26 cellular contexts compared by ENCODE assay signal in genomic region chr12:53604581-53604980, GRCh38. TPM values are rescaled to one million over a fixed set of nuclear protein-coding genes. Genes with fewer than 3 reads are reported as not detected.
DNase-seq lines count a peak whose midpoint lies in the region; ATAC-seq, FAIRE-seq and TF ChIP-seq lines count a peak whose summit lies in the region.
"Had no signal": no experiment of that assay in that cellular context is flagged by ENCODE, and none has a peak within 500 bp of the region (broad histone marks: within the 10 kb centered on the region; RNA-seq: fewer than 3 reads in every experiment).

No MANE protein-coding gene starts in this region.

- H3K9ac ChIP-seq in BLaER1 (no peak overlapping the region), K562 (ENCODE audit: insufficient read depth in 1 of 2, low read depth in 2 of 2, low read length in 2 of 2) (no peak overlapping the region), neural cell (ENCODE audit: low read length) (peak overlapping the region; percentile 51)
- H3K9ac ChIP-seq: GM23248 had no signal

- no peaks in the 10 kb centered on the region for H3K9me1 ChIP-seq in K562 (ENCODE audit: control insufficient read depth, insufficient read depth, low read length)

- H3K79me2 ChIP-seq in K562 (ENCODE audit: control insufficient read depth, insufficient read depth, low read length): peaks cover 24% of the 10 kb centered on the region; the same call in 2 of the 3 replicates
- peaks cover 32% of the 10 kb centered on the region for H3K79me2 ChIP-seq in neural cell (replicated peaks; ENCODE audit: insufficient read depth, low read length)

- no peak for TF ChIP-seq POLR2A in K562 (conservative IDR thresholded peaks at IDR 0.05)

- H3K36me3 ChIP-seq in BLaER1 (peaks cover 22% of the 10 kb centered on the region), HEK293 (ENCODE audit: control insufficient read depth in 2 of 2, insufficient read depth in 1 of 2, low read length in 2 of 2) (no peaks in the 10 kb centered on the region; a peak in 1 of 3 replicates), K562 (ENCODE audit: control insufficient read depth, insufficient read depth, low read length) (peaks cover 8% of the 10 kb centered on the region), neural cell (ENCODE audit: insufficient read depth, low read length) (no peaks in the 10 kb centered on the region)

- TF ChIP-seq RAD21 in K562 (CRISPR knock-in tag; conservative IDR thresholded peaks at IDR 0.05 in 1 of 2, IDR thresholded peaks at IDR 0.05 in 1 of 2) (no peak), neural cell (conservative IDR thresholded peaks at IDR 0.05) (no peak)

- H3K27ac ChIP-seq in BLaER1 (0 out of 2 replicates have a peak overlapping the region, but pooled peaks have one; percentile 44), HEK293 (ENCODE audit: extremely low read depth, low read depth, low read length) (no peak overlapping the region), K562 (ENCODE audit: extremely low read depth, low read depth, low read length) (no peak overlapping the region), neural cell (ENCODE audit: low read length) (peak overlapping the region; percentile 87)
- H3K27ac ChIP-seq: A549, GM23248, RWPE1 had no signal

- no peak overlapping the region for H2AFZ ChIP-seq in K562 (ENCODE audit: low read depth, low read length)
- H2AFZ ChIP-seq in neural cell (ENCODE audit: low read depth, low read length): no peak overlapping the region
- H2AFZ ChIP-seq: GM23248 had no signal

- in situ Hi-C loops in K562 (cut with MboI): no loop called here

- no peak for DNase-seq in K562 (ENCODE audit: extremely low read depth in 1 of 4, low spot score in 3 of 4)
- DNase-seq in NCI-H187 treated with DMSO at 0.1 percent for 48 hours (lab: John Stamatoyannopoulos, UW): no peak
- no peak for DNase-seq in posterior cingulate gyrus
- no peak for DNase-seq in posterior vena cava (ENCODE audit: low spot score)
- DNase-seq: AML-193; Caco-2; CD8-positive, alpha-beta T cell; GF-D8; GM23248; H9; HFFc6; MV-4-11; NCI-H1105; NCI-H1436 treated with DMSO at 0.1 percent for 48 hours; NCI-H1930; NCI-H2107; NCI-H2227 treated with DMSO at 0.1 percent for 48 hours; NCI-H526 treated with DMSO at 0.1 percent for 48 hours; SHP77; T-helper 1 cell had no signal

- TF ChIP-seq EP300 in K562 (IDR thresholded peaks at IDR 0.05; ENCODE audit: low read length): no peak
- TF ChIP-seq EP300 in neural cell (conservative IDR thresholded peaks at IDR 0.05; ENCODE audit: poor library complexity, severe bottlenecking): no peak

- no peak for FAIRE-seq in K562 (lab: Jason Lieb, UNC)
- FAIRE-seq: A549, GM12892 had no signal

- no TSS peak for BruUV-seq in K562 (replicated peaks; lab: Mats Ljungman, UMichigan)

- intact Hi-C loops in K562 (cut with micrococcal nuclease): no loop called here
- intact Hi-C loops in posterior cingulate gyrus (cut with DNase I): loop anchor here (5.0 kb wide), 1 partner anchor 73 kb away; the partner anchor contains the start of gene ATP5MC2
- intact Hi-C loops in posterior vena cava (cut with DNase I): no loop called here

- ATAC-seq in K562: no peak
- ATAC-seq: A549; CD8-positive, alpha-beta T cell had no signal

- no peaks in the 10 kb centered on the region for H3K27me3 ChIP-seq in BLaER1
- H3K27me3 ChIP-seq in K562 (ENCODE audit: control insufficient read depth in 2 of 2, insufficient read depth in 2 of 2, low read length in 2 of 2): no peaks in the 10 kb centered on the region
- no peaks in the 10 kb centered on the region for H3K27me3 ChIP-seq in neural cell (ENCODE audit: insufficient read depth, low read depth, low read length)

- H3K4me1 ChIP-seq in BLaER1 (peaks cover 41% of the 10 kb centered on the region), HEK293 (ENCODE audit: control insufficient read depth, insufficient read depth, low read length) (peaks cover 16% of the 10 kb centered on the region), K562 (replicated peaks in 1 of 2; ENCODE audit: control insufficient read depth in 2 of 2, insufficient read depth in 2 of 2, low read length in 2 of 2) (no peaks in the 10 kb centered on the region)
- H3K4me1 ChIP-seq: A549, Caco-2 had no signal

- no peak for TF ChIP-seq CTCF in HEK293 (tag by site-specific recombination; IDR thresholded peaks at IDR 0.05)
- no peak for TF ChIP-seq CTCF in K562 (IDR thresholded peaks at IDR 0.05 in 2 of 3, conservative IDR thresholded peaks at IDR 0.05 in 1 of 3; ENCODE audit: insufficient read depth in 2 of 3, low read depth in 1 of 3, low read length in 3 of 3)
- no peak for TF ChIP-seq CTCF in neural cell (IDR thresholded peaks at IDR 0.05; ENCODE audit: poor library complexity, severe bottlenecking)

- no peak overlapping the region for H3K4me3 ChIP-seq in BLaER1
- no peak overlapping the region for H3K4me3 ChIP-seq in HEK293 (ENCODE audit: low read depth, low read length)
- H3K4me3 ChIP-seq in K562: no peak overlapping the region
- H3K4me3 ChIP-seq in neural cell (ENCODE audit: low read length): no peak overlapping the region
- H3K4me3 ChIP-seq: A549, GM23248 had no signal

- H3F3A ChIP-seq in neural cell (ENCODE audit: insufficient read depth, low read length, poor library complexity, severe bottlenecking): no peaks in the 10 kb centered on the region

- H3K9me3 ChIP-seq in BLaER1: no peaks in the 10 kb centered on the region
- no peaks in the 10 kb centered on the region for H3K9me3 ChIP-seq in HEK293 (ENCODE audit: control insufficient read depth, insufficient read depth, low read depth, low read length)
- H3K9me3 ChIP-seq in K562 (replicated peaks; ENCODE audit: control insufficient read depth, insufficient read depth, low read depth, low read length): no peaks in the 10 kb centered on the region
- H3K9me3 ChIP-seq in neural cell (ENCODE audit: low read length): no peaks in the 10 kb centered on the region
- H3K9me3 ChIP-seq: A549, Caco-2 had no signal

- H4K20me1 ChIP-seq in BLaER1 (no peaks in the 10 kb centered on the region), K562 (replicated peaks; ENCODE audit: control insufficient read depth, insufficient read depth, low read length) (no peaks in the 10 kb centered on the region; the same call in 1 of the 2 replicates), neural cell (ENCODE audit: insufficient read depth) (no peaks in the 10 kb centered on the region)

- POLR2A ChIA-PET in HEK293 (lab: Yijun Ruan, JAX) (no interaction called here), K562 (lab: Yijun Ruan, JAX) (no interaction called here)

- no peaks in the 10 kb centered on the region for H3K9me2 ChIP-seq in neural cell (ENCODE audit: insufficient read depth, low read length)

- no peak overlapping the region for H3K4me2 ChIP-seq in BLaER1
- H3K4me2 ChIP-seq in K562 (ENCODE audit: insufficient read depth, low read length): no peak overlapping the region
- H3K4me2 ChIP-seq in neural cell (ENCODE audit: low read length): no peak overlapping the region
- H3K4me2 ChIP-seq: A549 had no signal

- CTCF ChIA-PET in HEK293 (lab: Yijun Ruan, JAX): interaction anchor here (0.6 kb wide), 2 partner anchors 61 to 74 kb away, joined by 3 read pairs; no protein-coding TSS in a partner anchor
- CTCF ChIA-PET in K562 (lab: Yijun Ruan, JAX; ENCODE audit: low intra/inter-chr PET ratio): no interaction called here

TF ChIP-seq in HEK293, 187 proteins besides CTCF, POLR2A, EP300 and RAD21 (continues in another document):
- no peak for TF ChIP-seq ZNF768 (tag by site-specific recombination; IDR thresholded peaks at IDR 0.05)

TF ChIP-seq in K562, 482 proteins besides CTCF, POLR2A, EP300 and RAD21 (continues in another document):
- TF ChIP-seq TCF7 (IDR thresholded peaks at IDR 0.05; ENCODE audit: borderline replicate concordance) (no peak), ZNF24 (IDR thresholded peaks at IDR 0.05) (peak; percentile 75; the same call in 1 of the 2 replicates), PURB (CRISPR knock-in tag; IDR thresholded peaks at IDR 0.05; ENCODE audit: low read depth) (no peak), LCOR (CRISPR knock-in tag; IDR thresholded peaks at IDR 0.05) (no peak)

TF ChIP-seq in neural cell, 6 proteins besides CTCF, POLR2A, EP300 and RAD21 (continues in another document):
- no peak for TF ChIP-seq MXI1 (conservative IDR thresholded peaks at IDR 0.05; ENCODE audit: poor library complexity, severe bottlenecking)
- TF ChIP-seq EZH2 (IDR thresholded peaks at IDR 0.05; ENCODE audit: borderline replicate concordance, insufficient read depth, low read length, poor library complexity, severe bottlenecking): no peak
- TF ChIP-seq TAF1 (IDR thresholded peaks at IDR 0.05; ENCODE audit: low read depth): no peak
- TF ChIP-seq POLR2AphosphoS5 (IDR thresholded peaks at IDR 0.05): no peak

RNA-seq across cellular contexts. Expression of gene ATF7, which starts 21.6 kb away (rescaled TPM):
- total RNA-seq in K562 (2011; cell fraction: chromatin; rRNA removed; ENCODE audit: low replicate concordance): 37.6 and 52.5 TPM in 2 replicates
- 22.0 and 24.5 TPM in 2 replicates for total RNA-seq in K562 (2011; cell fraction: nucleolus; rRNA removed)
- 48.6 and 75.5 TPM in 2 replicates for total RNA-seq in K562 (2011; cell fraction: nucleoplasm; rRNA removed)
- 8.5 and 10.6 TPM in 2 replicates for total RNA-seq in K562 (2014; rRNA removed)
- 16.7 and 17.8 TPM in 2 replicates for total RNA-seq in K562 (2014; rRNA removed; fragmentation: Illumina TruSeq; extraction: Trizol)
- total RNA-seq in K562 (2015; rRNA removed; fragmentation: Illumina TruSeq; extraction: Trizol): 12.3 and 13.8 TPM in 2 replicates
- 20.7 and 23.8 TPM in 2 replicates for total RNA-seq in K562 (2021)
- polyA plus RNA-seq in K562 (2011; rRNA removed): 20.9 and 23.0 TPM in 2 replicates
- 13.1 and 21.3 TPM in 2 replicates for polyA plus RNA-seq in K562 (2011; cell fraction: cytosol; rRNA removed)
- 24.3 and 25.6 TPM in 2 replicates for polyA plus RNA-seq in K562 (2011; cell fraction: nucleus; rRNA removed)
- polyA plus RNA-seq in K562 (2012): 11.9 and 18.6 TPM in 2 replicates
- 20.8 and 22.0 TPM in 2 replicates for polyA plus RNA-seq in K562 (2014; fragmentation: Illumina TruSeq; extraction: Trizol)
- 10 to 100 TPM; 28.9 to 30.4 TPM for polyA plus RNA-seq in K562 (2014; fragmentation: Nextera tagmentation; extraction: Ambion mirVana)
- 18.4 and 23.5 TPM in 2 replicates for polyA plus RNA-seq in K562 (2014; rRNA removed)
- polyA minus RNA-seq in K562 (2011; rRNA and poly(A)+ RNA removed): 20.8 and 32.8 TPM in 2 replicates
- polyA minus RNA-seq in K562 (2011; cell fraction: cytosol; rRNA and poly(A)+ RNA removed): 12.7 and 28.9 TPM in 2 replicates
- 9.7 and 15.9 TPM in 2 replicates for polyA minus RNA-seq in K562 (2011; cell fraction: nucleus; rRNA and poly(A)+ RNA removed)
- 1.9 and 6.3 TPM in 2 replicates for polyA plus RNA-seq in neural cell
- 6.6 and 19.0 TPM in 2 replicates for polyA minus RNA-seq in neural cell
- total RNA-seq in posterior vena cava: 10 to 100 TPM; 58.1 to 61.2 TPM

Comparison
In these comparisons a context has a peak if more than half of its experiments do, and no peak if none do; other contexts are left out.
1. H3K27ac ChIP-seq: peak in BLaER1 (single experiment) and neural cell (single experiment); none in HEK293 (single experiment) and K562 (single experiment).